In the genomic region with DNA sequence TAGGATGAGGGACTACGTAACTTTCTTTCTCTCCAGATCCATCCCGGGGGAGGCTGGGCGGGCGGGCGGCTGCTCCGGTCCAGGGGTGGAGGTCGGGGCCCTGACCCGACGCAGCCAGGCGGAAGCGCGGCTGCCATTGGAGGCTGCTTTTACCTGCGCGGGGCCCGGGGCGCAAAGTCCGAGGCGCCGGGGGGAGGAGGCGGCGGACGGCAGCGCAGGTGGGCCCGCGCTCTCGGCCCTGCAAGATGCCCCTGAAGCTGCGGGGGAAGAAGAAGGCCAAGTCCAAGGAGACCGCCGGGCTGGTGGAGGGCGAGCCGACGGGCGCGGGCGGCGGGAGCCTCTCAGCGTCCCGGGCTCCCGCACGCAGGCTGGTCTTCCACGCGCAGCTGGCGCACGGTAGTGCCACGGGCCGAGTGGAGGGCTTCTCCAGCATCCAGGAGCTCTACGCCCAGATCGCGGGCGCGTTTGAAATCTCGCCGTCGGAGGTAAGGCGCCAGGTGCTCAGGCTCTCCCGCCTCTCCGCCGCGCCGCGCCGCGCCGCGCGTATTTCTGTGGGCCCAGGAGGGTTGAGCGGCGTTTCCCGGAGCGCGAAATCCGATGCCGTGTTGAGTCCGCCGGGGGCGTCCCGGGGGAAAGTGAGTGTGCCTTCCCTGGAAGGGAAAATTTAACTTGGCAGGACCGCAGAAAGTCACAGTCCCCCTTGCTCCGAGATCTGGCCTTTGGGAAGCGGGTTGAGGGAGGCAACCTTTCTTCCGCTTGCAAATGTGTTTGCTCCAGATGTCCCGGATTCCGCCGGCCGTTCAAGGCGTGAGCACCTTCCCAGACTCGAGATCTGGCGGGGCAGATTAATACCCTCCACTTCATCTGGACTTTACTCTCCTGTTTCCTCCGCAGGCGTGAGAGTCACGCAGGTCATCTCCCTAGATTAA, we compare ENCODE assay signal across 1 cellular context.
TF ChIP-seq lines count a peak whose summit lies in the region.

A gene with protein sequence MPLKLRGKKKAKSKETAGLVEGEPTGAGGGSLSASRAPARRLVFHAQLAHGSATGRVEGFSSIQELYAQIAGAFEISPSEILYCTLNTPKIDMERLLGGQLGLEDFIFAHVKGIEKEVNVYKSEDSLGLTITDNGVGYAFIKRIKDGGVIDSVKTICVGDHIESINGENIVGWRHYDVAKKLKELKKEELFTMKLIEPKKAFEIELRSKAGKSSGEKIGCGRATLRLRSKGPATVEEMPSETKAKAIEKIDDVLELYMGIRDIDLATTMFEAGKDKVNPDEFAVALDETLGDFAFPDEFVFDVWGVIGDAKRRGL (plus strand): TSS at position 117 of the 929 bp plus-strand sequence. CDS start 129 bp downstream, at position 246.

TF ChIP-seq in HepG2, 621 proteins besides CTCF, POLR2A, EP300 and RAD21 (continued from another document and continues in another):
- TF ChIP-seq TEAD3 (CRISPR knock-in tag; optimal IDR thresholded peaks at IDR 0.05; ENCODE audit: borderline replicate concordance): no peak
- TF ChIP-seq, protein P1, sequence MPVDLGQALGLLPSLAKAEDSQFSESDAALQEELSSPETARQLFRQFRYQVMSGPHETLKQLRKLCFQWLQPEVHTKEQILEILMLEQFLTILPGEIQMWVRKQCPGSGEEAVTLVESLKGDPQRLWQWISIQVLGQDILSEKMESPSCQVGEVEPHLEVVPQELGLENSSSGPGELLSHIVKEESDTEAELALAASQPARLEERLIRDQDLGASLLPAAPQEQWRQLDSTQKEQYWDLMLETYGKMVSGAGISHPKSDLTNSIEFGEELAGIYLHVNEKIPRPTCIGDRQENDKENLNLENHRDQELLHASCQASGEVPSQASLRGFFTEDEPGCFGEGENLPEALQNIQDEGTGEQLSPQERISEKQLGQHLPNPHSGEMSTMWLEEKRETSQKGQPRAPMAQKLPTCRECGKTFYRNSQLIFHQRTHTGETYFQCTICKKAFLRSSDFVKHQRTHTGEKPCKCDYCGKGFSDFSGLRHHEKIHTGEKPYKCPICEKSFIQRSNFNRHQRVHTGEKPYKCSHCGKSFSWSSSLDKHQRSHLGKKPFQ (CRISPR knock-in tag; IDR thresholded peaks at IDR 0.05; ENCODE audit: insufficient replicate concordance): peak; percentile 73
- no peak; the same call in 1 of the 2 replicates for TF ChIP-seq ZNF788 (CRISPR knock-in tag; IDR thresholded peaks at IDR 0.05; ENCODE audit: borderline replicate concordance)
- TF ChIP-seq, protein P2, sequence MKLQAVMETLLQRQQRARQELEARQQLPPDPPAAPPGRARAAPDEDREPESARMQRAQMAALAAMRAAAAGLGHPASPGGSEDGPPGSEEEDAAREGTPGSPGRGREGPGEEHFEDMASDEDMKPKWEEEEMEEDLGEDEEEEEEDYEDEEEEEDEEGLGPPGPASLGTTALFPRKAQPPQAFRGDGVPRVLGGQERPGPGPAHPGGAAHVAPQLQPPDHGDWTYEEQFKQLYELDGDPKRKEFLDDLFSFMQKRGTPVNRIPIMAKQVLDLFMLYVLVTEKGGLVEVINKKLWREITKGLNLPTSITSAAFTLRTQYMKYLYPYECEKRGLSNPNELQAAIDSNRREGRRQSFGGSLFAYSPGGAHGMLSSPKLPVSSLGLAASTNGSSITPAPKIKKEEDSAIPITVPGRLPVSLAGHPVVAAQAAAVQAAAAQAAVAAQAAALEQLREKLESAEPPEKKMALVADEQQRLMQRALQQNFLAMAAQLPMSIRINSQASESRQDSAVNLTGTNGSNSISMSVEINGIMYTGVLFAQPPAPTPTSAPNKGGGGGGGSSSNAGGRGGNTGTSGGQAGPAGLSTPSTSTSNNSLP (IDR thresholded peaks at IDR 0.05; ENCODE audit: low read depth, low read length): no peak
- no peak for TF ChIP-seq ZNF7 (CRISPR knock-in tag; IDR thresholded peaks at IDR 0.05)
- no peak for TF ChIP-seq KLF13 (CRISPR knock-in tag; IDR thresholded peaks at IDR 0.05)
- no peak for TF ChIP-seq RARG (CRISPR knock-in tag; IDR thresholded peaks at IDR 0.05; ENCODE audit: low read depth)
- TF ChIP-seq HMG20B (CRISPR knock-in tag; conservative IDR thresholded peaks at IDR 0.05): no peak
- no peak for TF ChIP-seq SMC3 (IDR thresholded peaks at IDR 0.05; ENCODE audit: low read length)
- no peak for TF ChIP-seq GTF3A (CRISPR knock-in tag; conservative IDR thresholded peaks at IDR 0.05)
- TF ChIP-seq NRL (CRISPR knock-in tag; IDR thresholded peaks at IDR 0.05; ENCODE audit: borderline replicate concordance): peak; percentile 53; the same call in 1 of the 2 replicates
- TF ChIP-seq JUNB (CRISPR knock-in tag; IDR thresholded peaks at IDR 0.05; ENCODE audit: borderline replicate concordance): no peak
- TF ChIP-seq ARHGAP35 (CRISPR knock-in tag; IDR thresholded peaks at IDR 0.05; ENCODE audit: borderline replicate concordance): no peak; the same call in 1 of the 2 replicates
- TF ChIP-seq, protein P3, sequence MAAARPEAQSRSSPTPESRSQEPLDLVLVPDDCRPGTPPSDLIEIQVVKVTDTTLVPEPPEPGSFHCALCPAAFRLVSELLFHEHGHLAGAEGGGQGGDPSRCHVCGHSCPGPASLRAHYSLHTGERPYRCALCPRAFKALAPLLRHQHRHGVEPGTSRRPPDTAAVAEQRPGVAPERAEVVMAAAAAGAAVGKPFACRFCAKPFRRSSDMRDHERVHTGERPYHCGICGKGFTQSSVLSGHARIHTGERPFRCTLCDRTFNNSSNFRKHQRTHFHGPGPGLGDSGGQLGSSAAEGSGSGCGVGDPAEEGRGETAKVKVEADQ (CRISPR knock-in tag; IDR thresholded peaks at IDR 0.05; ENCODE audit: borderline replicate concordance): peak; percentile 63; the same call in 1 of the 2 replicates
- 0 out of 2 replicates have a peak, but pooled peaks have one; percentile 62 for TF ChIP-seq ATF7-NPFF (CRISPR knock-in tag; IDR thresholded peaks at IDR 0.05; ENCODE audit: low read depth)
- TF ChIP-seq, protein P4, sequence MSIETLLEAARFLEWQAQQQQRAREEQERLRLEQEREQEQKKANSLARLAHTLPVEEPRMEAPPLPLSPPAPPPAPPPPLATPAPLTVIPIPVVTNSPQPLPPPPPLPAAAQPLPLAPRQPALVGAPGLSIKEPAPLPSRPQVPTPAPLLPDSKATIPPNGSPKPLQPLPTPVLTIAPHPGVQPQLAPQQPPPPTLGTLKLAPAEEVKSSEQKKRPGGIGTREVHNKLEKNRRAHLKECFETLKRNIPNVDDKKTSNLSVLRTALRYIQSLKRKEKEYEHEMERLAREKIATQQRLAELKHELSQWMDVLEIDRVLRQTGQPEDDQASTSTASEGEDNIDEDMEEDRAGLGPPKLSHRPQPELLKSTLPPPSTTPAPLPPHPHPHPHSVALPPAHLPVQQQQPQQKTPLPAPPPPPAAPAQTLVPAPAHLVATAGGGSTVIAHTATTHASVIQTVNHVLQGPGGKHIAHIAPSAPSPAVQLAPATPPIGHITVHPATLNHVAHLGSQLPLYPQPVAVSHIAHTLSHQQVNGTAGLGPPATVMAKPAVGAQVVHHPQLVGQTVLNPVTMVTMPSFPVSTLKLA (IDR thresholded peaks at IDR 0.05): no peak
- TF ChIP-seq, protein P5, sequence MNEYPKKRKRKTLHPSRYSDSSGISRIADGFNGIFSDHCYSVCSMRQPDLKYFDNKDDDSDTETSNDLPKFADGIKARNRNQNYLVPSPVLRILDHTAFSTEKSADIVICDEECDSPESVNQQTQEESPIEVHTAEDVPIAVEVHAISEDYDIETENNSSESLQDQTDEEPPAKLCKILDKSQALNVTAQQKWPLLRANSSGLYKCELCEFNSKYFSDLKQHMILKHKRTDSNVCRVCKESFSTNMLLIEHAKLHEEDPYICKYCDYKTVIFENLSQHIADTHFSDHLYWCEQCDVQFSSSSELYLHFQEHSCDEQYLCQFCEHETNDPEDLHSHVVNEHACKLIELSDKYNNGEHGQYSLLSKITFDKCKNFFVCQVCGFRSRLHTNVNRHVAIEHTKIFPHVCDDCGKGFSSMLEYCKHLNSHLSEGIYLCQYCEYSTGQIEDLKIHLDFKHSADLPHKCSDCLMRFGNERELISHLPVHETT (CRISPR knock-in tag; conservative IDR thresholded peaks at IDR 0.05): peak; percentile 37; the same call in 1 of the 2 replicates
- TF ChIP-seq, protein P6, sequence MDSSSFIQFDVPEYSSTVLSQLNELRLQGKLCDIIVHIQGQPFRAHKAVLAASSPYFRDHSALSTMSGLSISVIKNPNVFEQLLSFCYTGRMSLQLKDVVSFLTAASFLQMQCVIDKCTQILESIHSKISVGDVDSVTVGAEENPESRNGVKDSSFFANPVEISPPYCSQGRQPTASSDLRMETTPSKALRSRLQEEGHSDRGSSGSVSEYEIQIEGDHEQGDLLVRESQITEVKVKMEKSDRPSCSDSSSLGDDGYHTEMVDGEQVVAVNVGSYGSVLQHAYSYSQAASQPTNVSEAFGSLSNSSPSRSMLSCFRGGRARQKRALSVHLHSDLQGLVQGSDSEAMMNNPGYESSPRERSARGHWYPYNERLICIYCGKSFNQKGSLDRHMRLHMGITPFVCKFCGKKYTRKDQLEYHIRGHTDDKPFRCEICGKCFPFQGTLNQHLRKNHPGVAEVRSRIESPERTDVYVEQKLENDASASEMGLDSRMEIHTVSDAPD (CRISPR knock-in tag; IDR thresholded peaks at IDR 0.05): no peak
- 0 out of 2 replicates have a peak, but pooled peaks have one; percentile 15 for TF ChIP-seq ZNF572 (CRISPR knock-in tag; IDR thresholded peaks at IDR 0.05)
- TF ChIP-seq, protein P7, sequence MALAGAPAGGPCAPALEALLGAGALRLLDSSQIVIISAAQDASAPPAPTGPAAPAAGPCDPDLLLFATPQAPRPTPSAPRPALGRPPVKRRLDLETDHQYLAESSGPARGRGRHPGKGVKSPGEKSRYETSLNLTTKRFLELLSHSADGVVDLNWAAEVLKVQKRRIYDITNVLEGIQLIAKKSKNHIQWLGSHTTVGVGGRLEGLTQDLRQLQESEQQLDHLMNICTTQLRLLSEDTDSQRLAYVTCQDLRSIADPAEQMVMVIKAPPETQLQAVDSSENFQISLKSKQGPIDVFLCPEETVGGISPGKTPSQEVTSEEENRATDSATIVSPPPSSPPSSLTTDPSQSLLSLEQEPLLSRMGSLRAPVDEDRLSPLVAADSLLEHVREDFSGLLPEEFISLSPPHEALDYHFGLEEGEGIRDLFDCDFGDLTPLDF (CRISPR knock-in tag; IDR thresholded peaks at IDR 0.05): peak; percentile 49; the same call in 1 of the 2 replicates
- peak; percentile 83 for TF ChIP-seq BRD4 (CRISPR knock-in tag; IDR thresholded peaks at IDR 0.05)
- TF ChIP-seq ZNF251 (CRISPR knock-in tag; IDR thresholded peaks at IDR 0.05): no peak
- no peak for TF ChIP-seq ZNF749 (CRISPR knock-in tag; IDR thresholded peaks at IDR 0.05; ENCODE audit: borderline replicate concordance)
- TF ChIP-seq, protein P8, sequence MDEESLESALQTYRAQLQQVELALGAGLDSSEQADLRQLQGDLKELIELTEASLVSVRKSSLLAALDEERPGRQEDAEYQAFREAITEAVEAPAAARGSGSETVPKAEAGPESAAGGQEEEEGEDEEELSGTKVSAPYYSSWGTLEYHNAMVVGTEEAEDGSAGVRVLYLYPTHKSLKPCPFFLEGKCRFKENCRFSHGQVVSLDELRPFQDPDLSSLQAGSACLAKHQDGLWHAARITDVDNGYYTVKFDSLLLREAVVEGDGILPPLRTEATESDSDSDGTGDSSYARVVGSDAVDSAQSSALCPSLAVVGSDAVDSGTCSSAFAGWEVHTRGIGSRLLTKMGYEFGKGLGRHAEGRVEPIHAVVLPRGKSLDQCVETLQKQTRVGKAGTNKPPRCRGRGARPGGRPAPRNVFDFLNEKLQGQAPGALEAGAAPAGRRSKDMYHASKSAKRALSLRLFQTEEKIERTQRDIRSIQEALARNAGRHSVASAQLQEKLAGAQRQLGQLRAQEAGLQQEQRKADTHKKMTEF (CRISPR knock-in tag; IDR thresholded peaks at IDR 0.05): peak; percentile 95
- TF ChIP-seq BRCA1 (CRISPR knock-in tag; IDR thresholded peaks at IDR 0.05): no peak
- TF ChIP-seq FOXC1 (CRISPR knock-in tag; IDR thresholded peaks at IDR 0.05; ENCODE audit: borderline replicate concordance): peak; percentile 54; the same call in 1 of the 2 replicates
- peak; percentile 40 for TF ChIP-seq XRCC5 (optimal IDR thresholded peaks at IDR 0.05; ENCODE audit: low read length)
- no peak for TF ChIP-seq KLF11 (CRISPR knock-in tag; IDR thresholded peaks at IDR 0.05)
- TF ChIP-seq ZNF567 (CRISPR knock-in tag; IDR thresholded peaks at IDR 0.05; ENCODE audit: borderline replicate concordance): no peak
- TF ChIP-seq, protein P9, sequence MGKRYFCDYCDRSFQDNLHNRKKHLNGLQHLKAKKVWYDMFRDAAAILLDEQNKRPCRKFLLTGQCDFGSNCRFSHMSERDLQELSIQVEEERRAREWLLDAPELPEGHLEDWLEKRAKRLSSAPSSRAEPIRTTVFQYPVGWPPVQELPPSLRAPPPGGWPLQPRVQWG (CRISPR knock-in tag; IDR thresholded peaks at IDR 0.05; ENCODE audit: borderline replicate concordance, low read depth): no peak
- TF ChIP-seq, protein P10, sequence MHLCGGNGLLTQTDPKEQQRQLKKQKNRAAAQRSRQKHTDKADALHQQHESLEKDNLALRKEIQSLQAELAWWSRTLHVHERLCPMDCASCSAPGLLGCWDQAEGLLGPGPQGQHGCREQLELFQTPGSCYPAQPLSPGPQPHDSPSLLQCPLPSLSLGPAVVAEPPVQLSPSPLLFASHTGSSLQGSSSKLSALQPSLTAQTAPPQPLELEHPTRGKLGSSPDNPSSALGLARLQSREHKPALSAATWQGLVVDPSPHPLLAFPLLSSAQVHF (CRISPR knock-in tag; IDR thresholded peaks at IDR 0.05): no peak
- TF ChIP-seq, protein P11, sequence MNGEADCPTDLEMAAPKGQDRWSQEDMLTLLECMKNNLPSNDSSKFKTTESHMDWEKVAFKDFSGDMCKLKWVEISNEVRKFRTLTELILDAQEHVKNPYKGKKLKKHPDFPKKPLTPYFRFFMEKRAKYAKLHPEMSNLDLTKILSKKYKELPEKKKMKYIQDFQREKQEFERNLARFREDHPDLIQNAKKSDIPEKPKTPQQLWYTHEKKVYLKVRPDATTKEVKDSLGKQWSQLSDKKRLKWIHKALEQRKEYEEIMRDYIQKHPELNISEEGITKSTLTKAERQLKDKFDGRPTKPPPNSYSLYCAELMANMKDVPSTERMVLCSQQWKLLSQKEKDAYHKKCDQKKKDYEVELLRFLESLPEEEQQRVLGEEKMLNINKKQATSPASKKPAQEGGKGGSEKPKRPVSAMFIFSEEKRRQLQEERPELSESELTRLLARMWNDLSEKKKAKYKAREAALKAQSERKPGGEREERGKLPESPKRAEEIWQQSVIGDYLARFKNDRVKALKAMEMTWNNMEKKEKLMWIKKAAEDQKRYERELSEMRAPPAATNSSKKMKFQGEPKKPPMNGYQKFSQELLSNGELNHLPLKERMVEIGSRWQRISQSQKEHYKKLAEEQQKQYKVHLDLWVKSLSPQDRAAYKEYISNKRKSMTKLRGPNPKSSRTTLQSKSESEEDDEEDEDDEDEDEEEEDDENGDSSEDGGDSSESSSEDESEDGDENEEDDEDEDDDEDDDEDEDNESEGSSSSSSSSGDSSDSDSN (CRISPR knock-in tag; IDR thresholded peaks at IDR 0.05): peak; percentile 73; the same call in 1 of the 2 replicates
- no peak for TF ChIP-seq SMARCE1 (IDR thresholded peaks at IDR 0.05; ENCODE audit: borderline replicate concordance)
- peak; percentile 97 for TF ChIP-seq ARID2 (CRISPR knock-in tag; IDR thresholded peaks at IDR 0.05; ENCODE audit: borderline replicate concordance)
- TF ChIP-seq U2AF1 (optimal IDR thresholded peaks at IDR 0.05; ENCODE audit: low read depth, low read length): no peak
- TF ChIP-seq ZNF232 (CRISPR knock-in tag; IDR thresholded peaks at IDR 0.05; ENCODE audit: borderline replicate concordance): no peak
- TF ChIP-seq, protein P12, sequence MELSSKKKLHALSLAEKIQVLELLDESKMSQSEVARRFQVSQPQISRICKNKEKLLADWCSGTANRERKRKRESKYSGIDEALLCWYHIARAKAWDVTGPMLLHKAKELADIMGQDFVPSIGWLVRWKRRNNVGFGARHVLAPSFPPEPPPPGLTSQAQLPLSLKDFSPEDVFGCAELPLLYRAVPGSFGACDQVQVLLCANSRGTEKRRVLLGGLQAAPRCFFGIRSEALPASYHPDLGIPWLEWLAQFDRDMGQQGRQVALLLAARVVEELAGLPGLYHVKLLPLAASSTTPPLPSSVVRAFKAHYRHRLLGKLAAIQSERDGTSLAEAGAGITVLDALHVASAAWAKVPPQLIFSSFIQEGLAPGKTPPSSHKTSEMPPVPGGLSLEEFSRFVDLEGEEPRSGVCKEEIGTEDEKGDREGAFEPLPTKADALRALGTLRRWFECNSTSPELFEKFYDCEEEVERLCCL (CRISPR knock-in tag; IDR thresholded peaks at IDR 0.05; ENCODE audit: borderline replicate concordance): no peak
